Comparison of ENCODE assay signal across 1 cellular context in genomic region chr2:161208527-161209139, GRCh38.
TF ChIP-seq lines count a peak whose summit lies in the region.

No MANE protein-coding gene starts in this region.

TF ChIP-seq in WTC11, 78 proteins besides CTCF, POLR2A, EP300 and RAD21 (continued from another document):
- no peak for TF ChIP-seq AFF4 (CRISPR knock-in tag; IDR thresholded peaks at IDR 0.05; ENCODE audit: borderline replicate concordance)
- no peak for TF ChIP-seq STAT6 (CRISPR knock-in tag; conservative IDR thresholded peaks at IDR 0.05; ENCODE audit: low read depth)
- no peak for TF ChIP-seq CDX4 (CRISPR knock-in tag; IDR thresholded peaks at IDR 0.05; ENCODE audit: borderline replicate concordance)
- TF ChIP-seq MAX (CRISPR knock-in tag; IDR thresholded peaks at IDR 0.05): no peak
- no peak for TF ChIP-seq ZSCAN18 (CRISPR knock-in tag; IDR thresholded peaks at IDR 0.05)
- TF ChIP-seq ZNF263 (CRISPR knock-in tag; IDR thresholded peaks at IDR 0.05; ENCODE audit: low read depth): no peak
- no peak for TF ChIP-seq ZBTB43 (CRISPR knock-in tag; IDR thresholded peaks at IDR 0.05)
- no peak for TF ChIP-seq CBFB (CRISPR knock-in tag; IDR thresholded peaks at IDR 0.05; ENCODE audit: low read depth)
- TF ChIP-seq ZNF425 (CRISPR knock-in tag; conservative IDR thresholded peaks at IDR 0.05): no peak
- no peak for TF ChIP-seq ATF6 (CRISPR knock-in tag; IDR thresholded peaks at IDR 0.05)
- no peak for TF ChIP-seq ZNF396 (CRISPR knock-in tag; IDR thresholded peaks at IDR 0.05; ENCODE audit: borderline replicate concordance)
- no peak for TF ChIP-seq FOXP1 (CRISPR knock-in tag; IDR thresholded peaks at IDR 0.05; ENCODE audit: borderline replicate concordance)
- TF ChIP-seq E2F4 (CRISPR knock-in tag; IDR thresholded peaks at IDR 0.05; ENCODE audit: borderline replicate concordance, low read depth): no peak
- TF ChIP-seq KAT7 (CRISPR knock-in tag; IDR thresholded peaks at IDR 0.05; ENCODE audit: borderline replicate concordance): no peak
